Comparison of ENCODE assay signal across 9 cellular contexts in the genomic region with DNA sequence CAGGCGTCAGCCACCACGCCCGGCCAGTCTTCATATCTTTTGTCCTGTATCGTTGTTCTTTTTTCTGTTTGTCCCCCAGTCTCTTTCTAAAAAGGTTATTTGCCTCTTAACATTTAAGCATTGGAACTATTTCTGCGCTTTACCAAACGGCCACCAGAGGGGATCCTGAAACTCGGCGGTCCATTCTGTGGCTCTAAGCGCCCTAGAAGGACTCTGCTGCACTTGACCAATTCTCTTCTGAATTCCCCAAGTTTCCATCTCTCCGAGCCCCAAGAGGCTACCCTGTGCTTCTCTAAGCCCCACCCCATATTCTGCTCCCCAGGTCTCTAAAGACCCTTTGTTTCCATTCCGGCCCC. TPM values are rescaled to one million over a fixed set of nuclear protein-coding genes. Genes with fewer than 3 reads are reported as not detected.
A peak's percentile ranks its signal among the peaks of the same experiment; 100 is the strongest.
DNase-seq lines count a peak whose midpoint lies in the region; ATAC-seq, FAIRE-seq and TF ChIP-seq lines count a peak whose summit lies in the region.
"Had no signal": no experiment of that assay in that cellular context is flagged by ENCODE, and none has a peak within 500 bp of the region (broad histone marks: within the 10 kb centered on the region; RNA-seq: fewer than 3 reads in every experiment).

No MANE protein-coding gene starts in this region.

- peaks cover 12% of the 10 kb centered on the region for H3K4me1 Mint-ChIP-seq in activated B cell treated with CpG ODN at 0.5 μM for 24 hours
- H3K4me1 Mint-ChIP-seq: activated naive CD8-positive, alpha-beta T cell treated with anti-CD3 and anti-CD28 coated beads, Interleukin-2, amount 50 U/mL, for 24 hours had no signal

- TF ChIP-seq POLR2A in HepG2 (IDR thresholded peaks at IDR 0.05; ENCODE audit: insufficient read depth in 1 of 2, low read depth in 2 of 2, low read length in 2 of 2) = no peak

- H4K20me1 ChIP-seq in HepG2 (ENCODE audit: insufficient read depth, low read length) = no peaks in the 10 kb centered on the region

- H3K9ac ChIP-seq in HepG2 (ENCODE audit: insufficient read depth, low read depth, low read length) = no peak overlapping the region

- no peaks in the 10 kb centered on the region for H3K36me3 ChIP-seq in HepG2 (replicated peaks in 1 of 2; ENCODE audit: control insufficient read depth in 1 of 2, insufficient read depth in 2 of 2, low read length in 2 of 2)

- TF ChIP-seq EP300 in HepG2 (IDR thresholded peaks at IDR 0.05; ENCODE audit: low read depth in 2 of 2, low read length in 2 of 2) (no peak), HepG2 (CRISPR knock-in tag; IDR thresholded peaks at IDR 0.05; ENCODE audit: borderline replicate concordance) (no peak)

- H3K4me2 ChIP-seq in HepG2 (ENCODE audit: low read depth, low read length) = 0 out of 2 replicates have a peak overlapping the region, but pooled peaks have one; percentile 34

- H3K9me3 ChIP-seq in HepG2 (ENCODE audit: low read length) = no peaks in the 10 kb centered on the region

- intact Hi-C loops in activated B cell treated with CpG ODN at 0.5 μM for 24 hours (cut with micrococcal nuclease) = loop anchor here (10.0 kb wide), 1 partner anchor 318 kb away; no protein-coding TSS in a partner anchor
- intact Hi-C loops in HepG2 (cut with micrococcal nuclease; ENCODE audit: unreplicated experiment) = loop anchor here (1.0 kb wide), 1 partner anchor 895 kb away; no protein-coding TSS in a partner anchor

- DNase-seq in AG20443 (ENCODE audit: low spot score) (peak; percentile 30), HFF-Myc (ENCODE audit: extremely low read depth, low read depth) (no peak), activated B cell treated with CpG ODN at 0.5 μM for 24 hours (no peak), HepG2 (ENCODE audit: low spot score) (peak; percentile 19), NCI-H2171 treated with DMSO at 0.1 percent for 48 hours (lab: John Stamatoyannopoulos, UW) (no peak), AML-193 (lab: John Stamatoyannopoulos, UW) (no peak), A172 (ENCODE audit: low spot score) (no peak), DMS153 (lab: John Stamatoyannopoulos, UW) (no peak)
- DNase-seq: activated naive CD8-positive, alpha-beta T cell treated with anti-CD3 and anti-CD28 coated beads, Interleukin-2, amount 50 U/mL, for 24 hours had no signal

- no peak for ATAC-seq in activated B cell treated with CpG ODN at 0.5 μM for 24 hours (ENCODE audit: low read depth)
- ATAC-seq in HepG2 = peak; percentile 92
- ATAC-seq: activated naive CD8-positive, alpha-beta T cell treated with anti-CD3 and anti-CD28 coated beads, Interleukin-2, amount 50 U/mL, for 24 hours had no signal

- H3K27ac Mint-ChIP-seq in activated B cell treated with CpG ODN at 0.5 μM for 24 hours = no peak overlapping the region
- H3K27ac Mint-ChIP-seq: activated naive CD8-positive, alpha-beta T cell treated with anti-CD3 and anti-CD28 coated beads, Interleukin-2, amount 50 U/mL, for 24 hours had no signal

- no peak overlapping the region for H2AFZ ChIP-seq in HepG2 (ENCODE audit: low read length)

- peaks cover 30% of the 10 kb centered on the region for H3K27me3 Mint-ChIP-seq in activated B cell treated with CpG ODN at 0.5 μM for 24 hours

- in situ Hi-C loops in HepG2 (cut with HindIII; ENCODE audit: extremely low pct_ligation_motif_present, low pct_unique_long_range_greater_than_20kb) = loop anchor here (10.0 to 25.0 kb wide), 2 partner anchors 630 to 892 kb away; no protein-coding TSS in a partner anchor

- peak overlapping the region; percentile 16 for H3K4me3 Mint-ChIP-seq in activated B cell treated with CpG ODN at 0.5 μM for 24 hours
- H3K4me3 Mint-ChIP-seq: activated naive CD8-positive, alpha-beta T cell treated with anti-CD3 and anti-CD28 coated beads, Interleukin-2, amount 50 U/mL, for 24 hours had no signal

- no peak for TF ChIP-seq RAD21 in HepG2 (CRISPR knock-in tag; IDR thresholded peaks at IDR 0.05)

- no peaks in the 10 kb centered on the region for H3K79me2 ChIP-seq in HepG2 (ENCODE audit: insufficient read depth, low read length)

- 4% methylated on average over 11 of the region's 11 CpGs for WGBS in HepG2 (ENCODE audit: low lambda C conversion rate)

- FAIRE-seq in HepG2 (lab: Jason Lieb, UNC) = peak; percentile 79

- POLR2A ChIA-PET in activated B cell treated with CpG ODN at 0.5 μM for 24 hours (lab: Charles Lee) (no interaction called here), HepG2 (lab: Yijun Ruan, JAX) (no interaction called here)

- CTCF ChIA-PET in activated B cell treated with CpG ODN at 0.5 μM for 24 hours (lab: Charles Lee) = no interaction called here
- CTCF ChIA-PET in HepG2 (lab: Yijun Ruan, JAX; ENCODE audit: low intra/inter-chr PET ratio, low total read pairs) = interaction anchor here (1.2 to 1.6 kb wide), 2 partner anchors 227 to 895 kb away, joined by 6 read pairs; no protein-coding TSS in a partner anchor

- no peaks in the 10 kb centered on the region for H3K4me1 ChIP-seq in HepG2 (ENCODE audit: insufficient read depth, low read length)

- H3K27me3 ChIP-seq in HepG2 (ENCODE audit: control insufficient read depth in 1 of 2, insufficient read depth in 2 of 2, low read length in 2 of 2) = peaks cover 6 to 52% of the 10 kb centered on the region in 2 experiments

- no peak overlapping the region for H3K27ac ChIP-seq in HepG2 (ENCODE audit: extremely low read length, insufficient read depth, low read length)

- TF ChIP-seq CTCF in HFF-Myc (IDR thresholded peaks at IDR 0.05; ENCODE audit: low read depth, low read length, missing control alignments) = peak; percentile 8
- TF ChIP-seq CTCF in activated B cell treated with CpG ODN at 0.5 μM for 24 hours (IDR thresholded peaks at IDR 0.05) = no peak
- TF ChIP-seq CTCF in HepG2 (CRISPR knock-in tag; IDR thresholded peaks at IDR 0.05) = peak; percentile 46

- H3K4me3 ChIP-seq in HFF-Myc (replicated peaks; ENCODE audit: low read depth, low read length) = no peak overlapping the region
- peak overlapping the region in 1 of 3 experiments; percentile 18; a peak in 1 of 6 replicates for H3K4me3 ChIP-seq in HepG2 (replicated peaks in 1 of 3; ENCODE audit: insufficient read depth in 1 of 3, low read depth in 2 of 3, low read length in 3 of 3)

- BruUV-seq in HepG2 (replicated peaks; lab: Mats Ljungman, UMichigan) = no TSS peak

- H3K9me3 Mint-ChIP-seq in activated B cell treated with CpG ODN at 0.5 μM for 24 hours = no peaks in the 10 kb centered on the region

- no peaks in the 10 kb centered on the region for H3K36me3 Mint-ChIP-seq in activated B cell treated with CpG ODN at 0.5 μM for 24 hours (ENCODE audit: low read depth)

TF ChIP-seq in HepG2, 621 proteins besides CTCF, POLR2A, EP300 and RAD21 (continues in another document):
- TF ChIP-seq ZNF44 (CRISPR knock-in tag; IDR thresholded peaks at IDR 0.05) = no peak
- TF ChIP-seq SMC3 (IDR thresholded peaks at IDR 0.05; ENCODE audit: low read length) = peak; percentile 62; the same call in 1 of the 2 replicates
- TF ChIP-seq, protein P1, sequence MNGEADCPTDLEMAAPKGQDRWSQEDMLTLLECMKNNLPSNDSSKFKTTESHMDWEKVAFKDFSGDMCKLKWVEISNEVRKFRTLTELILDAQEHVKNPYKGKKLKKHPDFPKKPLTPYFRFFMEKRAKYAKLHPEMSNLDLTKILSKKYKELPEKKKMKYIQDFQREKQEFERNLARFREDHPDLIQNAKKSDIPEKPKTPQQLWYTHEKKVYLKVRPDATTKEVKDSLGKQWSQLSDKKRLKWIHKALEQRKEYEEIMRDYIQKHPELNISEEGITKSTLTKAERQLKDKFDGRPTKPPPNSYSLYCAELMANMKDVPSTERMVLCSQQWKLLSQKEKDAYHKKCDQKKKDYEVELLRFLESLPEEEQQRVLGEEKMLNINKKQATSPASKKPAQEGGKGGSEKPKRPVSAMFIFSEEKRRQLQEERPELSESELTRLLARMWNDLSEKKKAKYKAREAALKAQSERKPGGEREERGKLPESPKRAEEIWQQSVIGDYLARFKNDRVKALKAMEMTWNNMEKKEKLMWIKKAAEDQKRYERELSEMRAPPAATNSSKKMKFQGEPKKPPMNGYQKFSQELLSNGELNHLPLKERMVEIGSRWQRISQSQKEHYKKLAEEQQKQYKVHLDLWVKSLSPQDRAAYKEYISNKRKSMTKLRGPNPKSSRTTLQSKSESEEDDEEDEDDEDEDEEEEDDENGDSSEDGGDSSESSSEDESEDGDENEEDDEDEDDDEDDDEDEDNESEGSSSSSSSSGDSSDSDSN (CRISPR knock-in tag; IDR thresholded peaks at IDR 0.05) = no peak

RNA-seq across cellular contexts. Expression of a gene that starts 33.1 kb away (rescaled TPM):
- total RNA-seq in activated B cell treated with CpG ODN at 0.5 μM for 24 hours = not detected in 2 replicates
- not detected in 2 replicates for total RNA-seq in HepG2 (2016; rRNA removed; fragmentation: Illumina TruSeq; extraction: Trizol)
- not detected in 2 replicates for total RNA-seq in HepG2 (2016; cell fraction: cytosol; rRNA removed; fragmentation: Illumina TruSeq; extraction: Trizol; ENCODE audit: low read depth)
- not detected in 2 replicates for total RNA-seq in HepG2 (2016; cell fraction: insoluble cytoplasmic fraction; rRNA removed; fragmentation: Illumina TruSeq; extraction: Trizol)
- total RNA-seq in HepG2 (2016; cell fraction: membrane; rRNA removed; fragmentation: Illumina TruSeq; extraction: Trizol) = not detected in 2 replicates
- total RNA-seq in HepG2 (2016; cell fraction: nucleus; rRNA removed; fragmentation: Illumina TruSeq; extraction: Trizol) = not detected in 2 replicates
- not detected in 2 replicates for polyA plus RNA-seq in HepG2 (2011; rRNA removed)
- not detected in 2 replicates for polyA plus RNA-seq in HepG2 (2011; cell fraction: cytosol; rRNA removed)
- not detected in 2 replicates for polyA plus RNA-seq in HepG2 (2011; cell fraction: nucleus; rRNA removed)
- polyA plus RNA-seq in HepG2 (2012) = not detected in 2 replicates
- not detected in 2 replicates for polyA plus RNA-seq in HepG2 (2016; cell fraction: cytosol; fragmentation: Illumina TruSeq; extraction: Trizol; ENCODE audit: low read depth)
- polyA plus RNA-seq in HepG2 (2016; cell fraction: insoluble cytoplasmic fraction; fragmentation: Illumina TruSeq; extraction: Trizol; ENCODE audit: low read depth) = not detected in 2 replicates
- not detected in 2 replicates for polyA plus RNA-seq in HepG2 (2016; cell fraction: membrane; fragmentation: Illumina TruSeq; extraction: Trizol; ENCODE audit: low read depth)
- not detected in 2 replicates for polyA plus RNA-seq in HepG2 (2016; cell fraction: nucleus; fragmentation: Illumina TruSeq; extraction: Trizol; ENCODE audit: insufficient read depth, low read depth)
- polyA minus RNA-seq in HepG2 (2011; rRNA and poly(A)+ RNA removed; ENCODE audit: low replicate concordance) = not detected in 2 replicates
- not detected in 2 replicates for polyA minus RNA-seq in HepG2 (2011; cell fraction: cytosol; rRNA and poly(A)+ RNA removed)
- not detected in 2 replicates for polyA minus RNA-seq in HepG2 (2011; cell fraction: nucleus; rRNA and poly(A)+ RNA removed)
- not detected in 2 replicates for total RNA-seq in A172 (2014; rRNA removed; shearing (Covaris generic))

Comparison
In these comparisons a context has a peak if more than half of its experiments do, and no peak if none do; other contexts are left out.
1. DNase-seq: peak in AG20443 (single experiment) and HepG2 (single experiment); none in HFF-Myc (single experiment), activated B cell treated with CpG ODN at 0.5 μM for 24 hours (single experiment), NCI-H2171 treated with DMSO at 0.1 percent for 48 hours (single experiment), AML-193 (0 of 2), A172 (single experiment) and DMS153 (single experiment).